In genomic region chr13:114285166-114285808, GRCh38 we compare ENCODE assay signal across 16 cellular contexts. TPM values are rescaled to one million over a fixed set of nuclear protein-coding genes. Genes with fewer than 3 reads are reported as not detected.
DNase-seq lines count a peak whose midpoint lies in the region; ATAC-seq and TF ChIP-seq lines count a peak whose summit lies in the region.
"Had no signal": no experiment of that assay in that cellular context is flagged by ENCODE, and none has a peak within 500 bp of the region (broad histone marks: within the 10 kb centered on the region; RNA-seq: fewer than 3 reads in every experiment).

No MANE protein-coding gene starts in this region.

- no peaks in the 10 kb centered on the region for H3K9me3 ChIP-seq in DND-41 (ENCODE audit: insufficient read depth, low read length, severe bottlenecking)
- no peaks in the 10 kb centered on the region for H3K9me3 ChIP-seq in osteoblast (ENCODE audit: low read depth, low read length)
- H3K9me3 ChIP-seq: BLaER1 treated with 17β-estradiol and CSF1 and Interleukin-3, amounts not matched to agents 10 nM and 100 nM; ovary had no signal

- H3K4me1 ChIP-seq in DND-41 (ENCODE audit: insufficient read depth, low read length) (peaks cover 26% of the 10 kb centered on the region), osteoblast (ENCODE audit: insufficient read depth, low read length) (peaks cover 38% of the 10 kb centered on the region)

- peaks cover 15% of the 10 kb centered on the region; the same call in 1 of the 2 replicates for H4K20me1 ChIP-seq in DND-41 (ENCODE audit: insufficient read depth, low read length)
- peaks cover 7% of the 10 kb centered on the region for H4K20me1 ChIP-seq in osteoblast (ENCODE audit: insufficient read depth, low read length)

- no peak overlapping the region for H3K9ac ChIP-seq in DND-41 (ENCODE audit: low read depth, low read length)
- H3K9ac ChIP-seq: BLaER1 treated with 17β-estradiol and CSF1 and Interleukin-3, amounts not matched to agents 10 nM and 100 nM had no signal

- no peaks in the 10 kb centered on the region for H3K27me3 ChIP-seq in DND-41 (ENCODE audit: insufficient read depth, low read length, poor library complexity)
- no peaks in the 10 kb centered on the region for H3K27me3 ChIP-seq in osteoblast (ENCODE audit: insufficient read depth, low read length)
- H3K27me3 ChIP-seq: BLaER1 treated with 17β-estradiol and CSF1 and Interleukin-3, amounts not matched to agents 10 nM and 100 nM; ovary had no signal

- peaks cover 53% of the 10 kb centered on the region for H3K79me2 ChIP-seq in DND-41 (ENCODE audit: insufficient read depth, low read length)
- H3K79me2 ChIP-seq in osteoblast (ENCODE audit: insufficient read depth, low read length), result peaks cover 62% of the 10 kb centered on the region

- H3K27ac ChIP-seq in DND-41 (ENCODE audit: low read length), result peak overlapping the region; percentile 18; the same call in 1 of the 2 replicates
- H3K27ac ChIP-seq in caudate nucleus (ENCODE audit: low read depth, low read length), result peak overlapping the region; percentile 5
- H3K27ac ChIP-seq in osteoblast (ENCODE audit: low read depth, low read length), result peak overlapping the region; percentile 85
- H3K27ac ChIP-seq: BLaER1 treated with 17β-estradiol and CSF1 and Interleukin-3, amounts not matched to agents 10 nM and 100 nM; ovary had no signal

- TF ChIP-seq CTCF in DND-41 (IDR thresholded peaks at IDR 0.05; ENCODE audit: borderline replicate concordance, extremely low read depth, low read length, poor library complexity, severe bottlenecking), result no peak
- TF ChIP-seq CTCF in osteoblast (IDR thresholded peaks at IDR 0.05; ENCODE audit: extremely low read depth, low read depth, low read length), result no peak

- H3K4me2 ChIP-seq in DND-41 (ENCODE audit: insufficient read depth, low read length) (no peak overlapping the region), osteoblast (ENCODE audit: insufficient read depth, low read length) (no peak overlapping the region)
- H3K4me2 ChIP-seq: BLaER1 treated with 17β-estradiol and CSF1 and Interleukin-3, amounts not matched to agents 10 nM and 100 nM had no signal

- H2AFZ ChIP-seq in DND-41 (ENCODE audit: low read depth, low read length) (no peak overlapping the region), osteoblast (ENCODE audit: low read length) (no peak overlapping the region)

- H3K36me3 ChIP-seq in DND-41 (ENCODE audit: insufficient read depth, low read length), result peaks cover 67% of the 10 kb centered on the region
- peaks cover 52% of the 10 kb centered on the region for H3K36me3 ChIP-seq in osteoblast (ENCODE audit: insufficient read depth, low read length)
- H3K36me3 ChIP-seq: ovary had no signal

- no peak overlapping the region for H3K4me3 ChIP-seq in DND-41 (ENCODE audit: low read depth in 1 of 2, low read length in 2 of 2)
- H3K4me3 ChIP-seq in osteoblast (ENCODE audit: insufficient read depth, low read length), result no peak overlapping the region
- H3K4me3 ChIP-seq: BLaER1 treated with 17β-estradiol and CSF1 and Interleukin-3, amounts not matched to agents 10 nM and 100 nM; GM12878; ovary had no signal

- DNase-seq in DND-41 (no peak), LHCN-M2 (ENCODE audit: low read depth) (peak; percentile 11), caudate nucleus (lab: John Stamatoyannopoulos, UW) (peak in 1 of 61 donors; percentile 12), osteoblast (ENCODE audit: insufficient read length, low spot score, missing footprints) (peak; percentile 52), DMS53 (lab: John Stamatoyannopoulos, UW) (no peak), T-helper 2 cell (no peak), NCI-H1105 treated with DMSO at 0.1 percent for 48 hours (lab: John Stamatoyannopoulos, UW) (no peak)
- DNase-seq: EL, immature natural killer cell, Kasumi-1, NCI-H187 treated with DMSO at 0.1 percent for 48 hours, NCI-H526 treated with DMSO at 0.1 percent for 48 hours, ovary, T-helper 1 cell had no signal

- ATAC-seq in DND-41 (ENCODE audit: insufficient read depth, low read depth), result no peak
- ATAC-seq: GM12878 had no signal

RNA-seq across cellular contexts. Expression of gene UPF3A, which starts 3.9 kb away (rescaled TPM):
- total RNA-seq in LHCN-M2 (2014; rRNA removed), result 24.2 and 30.2 TPM in 2 replicates
- 39.6 TPM for polyA plus RNA-seq in LHCN-M2 (2012)
- total RNA-seq in osteoblast, result 25.0 and 28.9 TPM in 2 replicates

RNA-seq across cellular contexts. Expression of gene CHAMP1, which starts 29.0 kb away (rescaled TPM):
- 33.8 and 34.4 TPM in 2 replicates for total RNA-seq in LHCN-M2 (2014; rRNA removed)
- 20.2 TPM for polyA plus RNA-seq in LHCN-M2 (2012)
- total RNA-seq in osteoblast, result 9.4 and 10.3 TPM in 2 replicates

RNA-seq across cellular contexts. Expression of gene CDC16, which starts 50.6 kb away (rescaled TPM):
- total RNA-seq in LHCN-M2 (2014; rRNA removed), result 41.3 and 44.7 TPM in 2 replicates
- polyA plus RNA-seq in LHCN-M2 (2012), result 54.7 TPM
- 82.2 and 85.7 TPM in 2 replicates for total RNA-seq in osteoblast

Comparison
In these comparisons a context has a peak if more than half of its experiments do, and no peak if none do; other contexts are left out.
1. DNase-seq: peak in LHCN-M2 (single experiment) and osteoblast (single experiment); none in DND-41 (single experiment), DMS53 (single experiment), T-helper 2 cell (0 of 5) and NCI-H1105 treated with DMSO at 0.1 percent for 48 hours (single experiment).
2. H3K27ac ChIP-seq: peak in every context shown above with its lines; median percentile 85 in osteoblast; 18 in DND-41; 5 in caudate nucleus.